9 cellular contexts compared by ENCODE assay signal in genomic region chr17:76480676-76481075, GRCh38. TPM values are rescaled to one million over a fixed set of nuclear protein-coding genes. Genes with fewer than 3 reads are reported as not detected.
DNase-seq lines count a peak whose midpoint lies in the region; ATAC-seq and TF ChIP-seq lines count a peak whose summit lies in the region.
"Had no signal": no experiment of that assay in that cellular context is flagged by ENCODE, and none has a peak within 500 bp of the region (broad histone marks: within the 10 kb centered on the region; RNA-seq: fewer than 3 reads in every experiment).

No MANE protein-coding gene starts in this region.

- H3K4me3 Mint-ChIP-seq in activated B cell treated with CpG ODN at 0.5 μM for 24 hours (peak overlapping the region; percentile 81), nephron (no peak overlapping the region)

- DNase-seq in GM13976 (ENCODE audit: low spot score) (peak; percentile 60), activated B cell treated with CpG ODN at 0.5 μM for 24 hours (no peak), SKM-1 (lab: John Stamatoyannopoulos, UW; ENCODE audit: unreplicated experiment) (no peak), NCI-H1092 treated with DMSO at 0.1 percent for 48 hours (lab: John Stamatoyannopoulos, UW) (no peak), GM19240 (ENCODE audit: insufficient read length, low spot score) (no peak)

- CTCF ChIA-PET in activated B cell treated with CpG ODN at 0.5 μM for 24 hours (lab: Charles Lee), result interaction anchor here (0.8 to 4.4 kb wide), 8 partner anchors 12 to 201 kb away, joined by 3 to 21 read pairs (median 4); partner anchors contain the start of genes AANAT and RHBDF2

- in situ Hi-C loops in GM13976 (cut with MboI; ENCODE audit: low sequenced_read_pairs, unreplicated experiment), result no loop called here

- intact Hi-C loops in activated B cell treated with CpG ODN at 0.5 μM for 24 hours (cut with micrococcal nuclease), result no loop called here

- TF ChIP-seq CTCF in GM13976 (IDR thresholded peaks at IDR 0.05; ENCODE audit: borderline replicate concordance, control extremely low read depth, extremely low read depth, insufficient read depth, missing control alignments) (no peak), activated B cell treated with CpG ODN at 0.5 μM for 24 hours (IDR thresholded peaks at IDR 0.05) (no peak), nephron (IDR thresholded peaks at IDR 0.05; ENCODE audit: unreplicated experiment in 3 of 3) (no peak)

- POLR2A ChIA-PET in activated B cell treated with CpG ODN at 0.5 μM for 24 hours (lab: Charles Lee), result interaction anchor here (0.6 to 24.4 kb wide), 16 partner anchors 9 to 698 kb away, joined by 3 to 769 read pairs (median 5); partner anchors contain the start of genes AANAT and RHBDF2

- peak overlapping the region; percentile 92 for H3K27ac Mint-ChIP-seq in activated B cell treated with CpG ODN at 0.5 μM for 24 hours
- peak overlapping the region; percentile 11 to 62 (median 37) for H3K27ac Mint-ChIP-seq in nephron

- H3K9me3 Mint-ChIP-seq in activated B cell treated with CpG ODN at 0.5 μM for 24 hours (no peaks in the 10 kb centered on the region), nephron (no peaks in the 10 kb centered on the region)

- H3K36me3 Mint-ChIP-seq in activated B cell treated with CpG ODN at 0.5 μM for 24 hours (ENCODE audit: low read depth) (peaks cover 53% of the 10 kb centered on the region), nephron (ENCODE audit: low read depth) (no peaks in the 10 kb centered on the region)

- peak; percentile 12 for ATAC-seq in HG03175 (IDR thresholded peaks at IDR 0.05; ENCODE audit: unreplicated experiment)
- peak; percentile 15 for ATAC-seq in activated B cell treated with CpG ODN at 0.5 μM for 24 hours (ENCODE audit: low read depth)
- ATAC-seq in activated CD4-positive, CD25-positive, alpha-beta regulatory T cell treated with anti-CD3 and anti-CD28 coated beads, Interleukin-2, amount 50 U/mL, for 24 hours, result no peak
- ATAC-seq: Panc1 had no signal

- H3K27me3 Mint-ChIP-seq in activated B cell treated with CpG ODN at 0.5 μM for 24 hours (no peaks in the 10 kb centered on the region), nephron (ENCODE audit: low read depth) (peaks cover 3% of the 10 kb centered on the region)

- H3K4me1 Mint-ChIP-seq in activated B cell treated with CpG ODN at 0.5 μM for 24 hours (peaks cover 74% of the 10 kb centered on the region), nephron (peaks cover 12% of the 10 kb centered on the region)

RNA-seq across cellular contexts. Expression of gene AANAT, which starts 13.3 kb away (rescaled TPM):
- 0.55 TPM in 1 of 2 replicates, not detected in the other for total RNA-seq in activated B cell treated with CpG ODN at 0.5 μM for 24 hours

RNA-seq across cellular contexts. Expression of gene RHBDF2, which starts 20.5 kb away (rescaled TPM):
- total RNA-seq in activated B cell treated with CpG ODN at 0.5 μM for 24 hours, result 150 and 189 TPM in 2 replicates

RNA-seq across cellular contexts. Expression of gene UBE2O, which starts 27.7 kb away (rescaled TPM):
- 39.0 and 40.3 TPM in 2 replicates for total RNA-seq in activated B cell treated with CpG ODN at 0.5 μM for 24 hours

RNA-seq across cellular contexts. Expression of gene CYGB, which starts 56.8 kb away (rescaled TPM):
- total RNA-seq in activated B cell treated with CpG ODN at 0.5 μM for 24 hours, result 0.44 and 0.49 TPM in 2 replicates

RNA-seq across cellular contexts. Expression of gene PRCD, which starts 59.2 kb away (rescaled TPM):
- 5.3 and 5.5 TPM in 2 replicates for total RNA-seq in activated B cell treated with CpG ODN at 0.5 μM for 24 hours

Comparison
In these comparisons a context has a peak if more than half of its experiments do, and no peak if none do; other contexts are left out.
1. ATAC-seq: peak in HG03175 (single experiment) and activated B cell treated with CpG ODN at 0.5 μM for 24 hours (single experiment); none in activated CD4-positive, CD25-positive, alpha-beta regulatory T cell treated with anti-CD3 and anti-CD28 coated beads, Interleukin-2, amount 50 U/mL, for 24 hours (0 of 2).